8 cellular contexts compared by ENCODE assay signal in the genomic region with DNA sequence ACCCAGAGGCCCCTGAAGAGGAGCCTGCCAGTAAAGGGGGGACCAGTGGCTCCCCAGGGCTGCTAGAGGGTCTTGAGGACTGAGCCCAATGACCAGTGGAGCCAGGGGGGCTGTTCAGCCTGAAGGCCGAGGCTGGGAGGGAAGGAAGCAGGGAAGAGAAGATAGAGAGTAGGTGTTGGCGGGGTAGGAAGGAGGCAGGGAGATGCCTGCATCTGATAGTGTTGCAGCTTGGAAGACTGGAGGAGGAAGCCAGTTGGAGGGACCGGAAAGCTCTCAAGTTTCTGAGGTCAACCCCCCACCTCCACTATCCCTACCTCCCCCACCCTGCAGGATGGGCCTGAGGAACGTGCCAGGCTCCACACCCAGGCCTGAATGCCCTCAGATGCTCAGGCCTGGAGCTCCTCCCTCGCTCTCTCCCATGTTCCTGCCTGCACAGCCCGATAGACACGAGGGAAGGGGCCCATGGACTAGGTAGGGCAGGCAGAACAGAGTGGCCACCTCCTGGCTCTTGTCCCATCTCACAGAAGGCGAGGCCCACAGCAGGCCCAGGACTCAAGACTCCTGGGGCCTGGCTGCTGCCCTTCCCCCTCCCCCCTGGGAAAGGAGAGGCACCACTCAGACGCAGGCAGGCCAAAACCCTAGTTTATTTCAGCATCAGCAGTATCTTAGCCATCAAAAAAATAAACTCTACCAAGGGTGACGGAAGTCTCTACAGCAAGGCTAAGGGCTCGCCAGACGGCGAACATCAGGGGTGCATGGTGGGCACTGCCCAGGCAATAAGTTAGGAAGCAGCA. TPM values are rescaled to one million over a fixed set of nuclear protein-coding genes. Genes with fewer than 3 reads are reported as not detected.
A peak's percentile ranks its signal among the peaks of the same experiment; 100 is the strongest.
DNase-seq lines count a peak whose midpoint lies in the region; ATAC-seq and TF ChIP-seq lines count a peak whose summit lies in the region.

No MANE protein-coding gene starts in this region.

- TF ChIP-seq CTCF in adrenal gland (IDR thresholded peaks at IDR 0.05) (no peak), lower lobe of right lung (IDR thresholded peaks at IDR 0.05) (no peak)

- H3K9me3 ChIP-seq in GM23248 (ENCODE audit: low read depth) (no peaks in the 10 kb centered on the region), adrenal gland (replicated peaks in 1 of 3) (no peaks in the 10 kb centered on the region), lower lobe of right lung (no peaks in the 10 kb centered on the region)

- no peak for ATAC-seq in lower lobe of right lung
- ATAC-seq in GM18867 (IDR thresholded peaks at IDR 0.05; ENCODE audit: unreplicated experiment), result no peak

- WGBS in GM23248 (ENCODE audit: low coverage in 1 of 2, low lambda C conversion rate in 2 of 2, missing lambda C conversion rate in 2 of 2), 2 experiments, result 52 to 53% methylated on average over 13 of the region's 13 CpGs
- 41 to 58% (median 50%) methylated on average over 8 to 13 of the region's 13 CpGs for WGBS in adrenal gland, 4 donors

- H3F3A ChIP-seq in GM23248 (ENCODE audit: insufficient read depth), result peaks cover 8% of the 10 kb centered on the region; the same call in 1 of the 2 replicates

- H3K4me3 ChIP-seq in GM23248 (no peak overlapping the region), adrenal gland (no peak overlapping the region), lower lobe of right lung (no peak overlapping the region)

- H3K27ac ChIP-seq in GM23248 (peak overlapping the region; percentile 23; the same call in 1 of the 2 replicates), adrenal gland (peak overlapping the region in 4 of 5 donors; percentile 21 to 89 (median 82)), lower lobe of right lung (no peak overlapping the region)

- DNase-seq in 8988T (peak; percentile 45), GM23248 (peak; percentile 43), adrenal gland (peak in 4 of 7 donors; percentile 15 to 65 (median 30)), lower lobe of right lung (peak; percentile 45), NCI-H146 (lab: John Stamatoyannopoulos, UW) (no peak), NCI-H2171 (lab: John Stamatoyannopoulos, UW) (no peak), ACHN (no peak)

- peaks cover 11% of the 10 kb centered on the region for H3K4me1 ChIP-seq in GM23248 (ENCODE audit: insufficient read depth)
- H3K4me1 ChIP-seq in adrenal gland (replicated peaks in 1 of 2), result peaks cover 24 to 47% of the 10 kb centered on the region in 2 donors
- peaks cover 61% of the 10 kb centered on the region for H3K4me1 ChIP-seq in lower lobe of right lung

- intact Hi-C loops in adrenal gland (cut with DNase I) (no loop called here), lower lobe of right lung (cut with DNase I) (no loop called here)

- H2AFZ ChIP-seq in GM23248, result no peak overlapping the region

- H3K4me2 ChIP-seq in GM23248 (ENCODE audit: unreplicated experiment), result no peak overlapping the region

- H3K36me3 ChIP-seq in GM23248 (ENCODE audit: low read depth), result no peaks in the 10 kb centered on the region
- H3K36me3 ChIP-seq in adrenal gland (replicated peaks in 1 of 2), result no peaks in the 10 kb centered on the region
- peaks cover 3% of the 10 kb centered on the region for H3K36me3 ChIP-seq in lower lobe of right lung

- H3K9ac ChIP-seq in GM23248, result no peak overlapping the region

- no peaks in the 10 kb centered on the region for H4K20me1 ChIP-seq in GM23248 (ENCODE audit: insufficient read depth)

- no peak for TF ChIP-seq POLR2A in adrenal gland (IDR thresholded peaks at IDR 0.05)

- H3K27me3 ChIP-seq in GM23248 (replicated peaks; ENCODE audit: insufficient read depth) (no peaks in the 10 kb centered on the region), adrenal gland (no peaks in the 10 kb centered on the region), lower lobe of right lung (ENCODE audit: low read depth) (peaks cover 5% of the 10 kb centered on the region)

- H3K79me2 ChIP-seq in GM23248 (ENCODE audit: insufficient read depth), result no peaks in the 10 kb centered on the region

- in situ Hi-C loops in GM23248 (cut with MboI), result no loop called here
- in situ Hi-C loops in ACHN (cut with HindIII; ENCODE audit: low pct_ligation_motif_present, low pct_unique_long_range_greater_than_20kb, low sequenced_read_pairs), result no loop called here

- no peaks in the 10 kb centered on the region for H3K9me2 ChIP-seq in GM23248 (ENCODE audit: insufficient read depth)

RNA-seq across cellular contexts. Expression of a gene that starts 3.4 kb away (rescaled TPM):
- 18.5 and 27.2 TPM in 2 replicates for total RNA-seq in GM23248 (2014; rRNA removed; shearing (Covaris generic))
- polyA plus RNA-seq in GM23248 (2016; fragmentation: Nextera tagmentation; extraction: Ambion mirVana) (28.0 and 32.2 TPM in 2 replicates), adrenal gland (100 to 1,000 TPM in 2 of 3 donors, 10 to 100 TPM in 1; 11.0 to 383 (median 303) TPM)
- total RNA-seq in adrenal gland (100 to 1,000 TPM in 7 of 8 donors, 10 to 100 TPM in 1; 95.6 to 410 (median 198) TPM), lower lobe of right lung (115 TPM)

RNA-seq across cellular contexts. Expression of a gene that starts 9.8 kb away (rescaled TPM):
- 13.2 and 15.0 TPM in 2 replicates for total RNA-seq in GM23248 (2014; rRNA removed; shearing (Covaris generic))
- 12.7 and 13.3 TPM in 2 replicates for polyA plus RNA-seq in GM23248 (2016; fragmentation: Nextera tagmentation; extraction: Ambion mirVana)
- total RNA-seq in adrenal gland, result 10 to 100 TPM in 7 of 8 donors, 1 to 10 TPM in 1; 9.7 to 18.1 (median 13.5) TPM
- 10 to 100 TPM in 2 of 3 donors, 1 to 10 TPM in 1; 2.5 to 26.0 (median 17.1) TPM for polyA plus RNA-seq in adrenal gland
- 11.0 TPM for total RNA-seq in lower lobe of right lung

RNA-seq across cellular contexts. Expression of a gene that starts 43.2 kb away (rescaled TPM):
- 23.9 and 25.8 TPM in 2 replicates for total RNA-seq in GM23248 (2014; rRNA removed; shearing (Covaris generic))
- polyA plus RNA-seq in GM23248 (2016; fragmentation: Nextera tagmentation; extraction: Ambion mirVana) (28.6 and 29.1 TPM in 2 replicates), adrenal gland (10 to 100 TPM in 1 of 3 donors, 1 to 10 TPM in 2; 5.2 to 28.4 (median 5.6) TPM)
- total RNA-seq in adrenal gland (10 to 100 TPM; 17.8 to 33.5 (median 25.7) TPM), lower lobe of right lung (29.8 TPM)

RNA-seq across cellular contexts. Expression of a gene that starts 43.5 kb away (rescaled TPM):
- 28.9 and 45.8 TPM in 2 replicates for total RNA-seq in GM23248 (2014; rRNA removed; shearing (Covaris generic))
- polyA plus RNA-seq in GM23248 (2016; fragmentation: Nextera tagmentation; extraction: Ambion mirVana), result 96.3 and 108 TPM in 2 replicates
- 10 to 100 TPM in 7 of 8 donors, 1 to 10 TPM in 1; 4.9 to 39.2 (median 29.7) TPM for total RNA-seq in adrenal gland
- 10 to 100 TPM; 29.7 to 59.6 (median 58.8) TPM for polyA plus RNA-seq in adrenal gland
- total RNA-seq in lower lobe of right lung, result 33.0 TPM

Comparison
In these comparisons a context has a peak if more than half of its experiments do, and no peak if none do; other contexts are left out.
1. DNase-seq: peak in 8988T (single experiment), GM23248 (single experiment), adrenal gland (4 of 7) and lower lobe of right lung (single experiment); none in NCI-H146 (single experiment), NCI-H2171 (single experiment) and ACHN (single experiment).